ENCODE assay signal across 33 cellular contexts in the genomic region with DNA sequence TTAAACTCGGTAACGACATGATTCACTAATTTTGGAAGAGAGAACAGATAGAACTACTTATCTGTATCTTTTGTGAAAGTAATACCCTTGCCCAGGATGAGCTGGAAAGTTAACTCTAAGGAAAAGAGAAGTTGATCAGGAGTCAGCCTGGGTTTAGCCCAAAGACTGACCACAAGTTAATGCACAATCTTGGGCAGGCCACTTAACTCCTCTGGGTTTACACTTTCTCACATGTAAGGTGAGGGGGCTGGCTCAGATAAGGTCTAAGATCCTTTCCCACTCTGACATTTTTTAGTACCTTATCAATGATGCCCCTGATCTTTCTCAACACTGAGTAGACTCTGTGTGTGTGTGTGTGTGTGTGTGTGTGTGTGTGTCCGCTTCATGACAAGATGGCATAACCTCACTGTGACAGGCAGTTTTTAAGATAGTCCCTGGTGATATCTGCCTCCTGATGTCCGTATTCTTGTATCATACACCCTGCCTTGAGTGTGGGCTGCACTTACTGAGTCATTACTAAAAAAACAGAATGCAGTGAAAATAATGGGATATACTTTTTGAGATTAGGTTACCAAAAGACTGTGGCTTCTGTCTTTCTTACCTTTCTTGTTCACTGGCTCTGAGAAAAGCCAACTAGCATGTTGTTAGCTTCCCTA. TPM values are rescaled to one million over a fixed set of nuclear protein-coding genes. Genes with fewer than 3 reads are reported as not detected.
DNase-seq lines count a peak whose midpoint lies in the region; ATAC-seq, FAIRE-seq and TF ChIP-seq lines count a peak whose summit lies in the region.
"Had no signal": no experiment of that assay in that cellular context is flagged by ENCODE, and none has a peak within 500 bp of the region (broad histone marks: within the 10 kb centered on the region; RNA-seq: fewer than 3 reads in every experiment).

No MANE protein-coding gene starts in this region.

- no peaks in the 10 kb centered on the region for H3K27me3 Mint-ChIP-seq in activated T-helper 17 cell treated with anti-CD3 and anti-CD28 coated beads, Interleukin-2, amount 50 U/mL, for 72 hours
- H3K27me3 Mint-ChIP-seq: effector memory CD8-positive, alpha-beta T cell had no signal

- no peaks in the 10 kb centered on the region for H3K79me2 ChIP-seq in osteoblast (ENCODE audit: insufficient read depth, low read length)
- H3K79me2 ChIP-seq: parathyroid adenoma had no signal

- H3K4me1 Mint-ChIP-seq in activated T-helper 17 cell treated with anti-CD3 and anti-CD28 coated beads, Interleukin-2, amount 50 U/mL, for 72 hours: no peaks in the 10 kb centered on the region
- H3K4me1 Mint-ChIP-seq: GM23338, IgD-negative memory B cell, neural crest cell had no signal

- H3K9me3 Mint-ChIP-seq in activated T-helper 17 cell treated with anti-CD3 and anti-CD28 coated beads, Interleukin-2, amount 50 U/mL, for 72 hours: peaks cover 10% of the 10 kb centered on the region

- H3K9me3 ChIP-seq in osteoblast (ENCODE audit: low read depth, low read length): no peaks in the 10 kb centered on the region
- H3K9me3 ChIP-seq: right lobe of liver, SJSA1 had no signal

- no peak overlapping the region for H3K27ac Mint-ChIP-seq in activated T-helper 17 cell treated with anti-CD3 and anti-CD28 coated beads, Interleukin-2, amount 50 U/mL, for 72 hours
- H3K27ac Mint-ChIP-seq: activated CD8-positive, alpha-beta T cell treated with anti-CD3 and anti-CD28 coated beads for 36 hours; activated naive CD8-positive, alpha-beta T cell; effector memory CD8-positive, alpha-beta T cell; GM23338; IgD-negative memory B cell had no signal

- H3K27ac ChIP-seq in osteoblast (ENCODE audit: low read depth, low read length): no peak overlapping the region
- H3K27ac ChIP-seq: coronary artery, heart right ventricle, parathyroid adenoma, right lobe of liver, SJSA1, suprapubic skin had no signal

- peak; percentile 64 for FAIRE-seq in HTR-8/SVneo (lab: Jason Lieb, UNC)
- FAIRE-seq: TTC549 had no signal

- H3K36me3 ChIP-seq in osteoblast (ENCODE audit: insufficient read depth, low read length): no peaks in the 10 kb centered on the region
- H3K36me3 ChIP-seq: heart right ventricle, right lobe of liver, SJSA1, suprapubic skin had no signal

- DNase-seq in HTR-8/SVneo (ENCODE audit: insufficient read length, low spot score) (no peak), osteoblast (ENCODE audit: insufficient read length, low spot score, missing footprints) (no peak), retina (no peak)
- DNase-seq in stimulated activated CD4-positive, alpha-beta T cell treated with anti-CD3 and anti-CD28 coated beads, Interleukin-2, amount 100 ng/mL, for 48 hours: no peak
- DNase-seq: activated CD4-positive, alpha-beta T cell treated with anti-CD3 and anti-CD28 coated beads for 1 hour; activated CD8-positive, alpha-beta T cell treated with anti-CD3 and anti-CD28 coated beads for 36 hours; aorta; DND-41; effector memory CD8-positive, alpha-beta T cell; erythroblast; heart right ventricle; mammary epithelial cell; NCI-H446 treated with DMSO at 0.1 percent for 48 hours; NCI-H82; right lobe of liver; RPMI8226; stimulated activated CD4-positive, alpha-beta T cell treated with anti-CD3 and anti-CD28 coated beads, Interleukin-12 subunit alpha, Interleukin-12 subunit beta, amount 100 ng/mL, for 4 hours; stimulated activated naive CD4-positive, alpha-beta T cell; T-helper 1 cell had no signal

- H4K20me1 ChIP-seq in osteoblast (ENCODE audit: insufficient read depth, low read length): no peaks in the 10 kb centered on the region

- no peak overlapping the region for H3K4me2 ChIP-seq in osteoblast (ENCODE audit: insufficient read depth, low read length)
- H3K4me2 ChIP-seq: GM23338 had no signal

- no peak for TF ChIP-seq CTCF in osteoblast (IDR thresholded peaks at IDR 0.05; ENCODE audit: extremely low read depth, low read depth, low read length)

- ATAC-seq in GM19452 (IDR thresholded peaks at IDR 0.05; ENCODE audit: unreplicated experiment) (peak; percentile 65), HG02943 (IDR thresholded peaks at IDR 0.05; ENCODE audit: low read depth, unreplicated experiment) (peak; percentile 87)
- no peak for ATAC-seq in activated T-helper 17 cell treated with anti-CD3 and anti-CD28 coated beads, Interleukin-2, amount 50 U/mL, for 72 hours (replicated peaks)
- ATAC-seq: activated CD8-positive, alpha-beta T cell treated with anti-CD3 and anti-CD28 coated beads for 36 hours; effector memory CD8-positive, alpha-beta T cell; GM23338; heart right ventricle; right lobe of liver had no signal

- H3K4me1 ChIP-seq in osteoblast (ENCODE audit: insufficient read depth, low read length): no peaks in the 10 kb centered on the region
- H3K4me1 ChIP-seq: heart right ventricle, parathyroid adenoma, right lobe of liver, SJSA1, suprapubic skin had no signal

- H3K27me3 ChIP-seq in osteoblast (ENCODE audit: insufficient read depth, low read length): no peaks in the 10 kb centered on the region
- H3K27me3 ChIP-seq: heart right ventricle, right lobe of liver, SJSA1, suprapubic skin had no signal

- H3K36me3 Mint-ChIP-seq in activated T-helper 17 cell treated with anti-CD3 and anti-CD28 coated beads, Interleukin-2, amount 50 U/mL, for 72 hours (ENCODE audit: low read depth): no peaks in the 10 kb centered on the region
- H3K36me3 Mint-ChIP-seq: activated naive CD8-positive, alpha-beta T cell; IgD-negative memory B cell had no signal

- H3K4me3 ChIP-seq in osteoblast (ENCODE audit: insufficient read depth, low read length): no peak overlapping the region
- H3K4me3 ChIP-seq: coronary artery, GM23338, heart right ventricle, right lobe of liver, SJSA1, suprapubic skin had no signal

- no peak overlapping the region for H3K4me3 Mint-ChIP-seq in activated T-helper 17 cell treated with anti-CD3 and anti-CD28 coated beads, Interleukin-2, amount 50 U/mL, for 72 hours
- H3K4me3 Mint-ChIP-seq: activated CD8-positive, alpha-beta T cell treated with anti-CD3 and anti-CD28 coated beads for 36 hours; activated naive CD8-positive, alpha-beta T cell; effector memory CD8-positive, alpha-beta T cell; GM23338; IgD-negative memory B cell; neural crest cell had no signal

- H2AFZ ChIP-seq in osteoblast (ENCODE audit: low read length): no peak overlapping the region
- H2AFZ ChIP-seq: GM23338, parathyroid adenoma had no signal

RNA-seq across cellular contexts. Expression of gene CCDC198, which starts 56.2 kb away (rescaled TPM):
- not detected in 2 replicates for total RNA-seq in osteoblast
- total RNA-seq in activated T-helper 17 cell treated with anti-CD3 and anti-CD28 coated beads, Interleukin-2, amount 50 U/mL, for 72 hours: not detected
- total RNA-seq: activated CD8-positive, alpha-beta T cell treated with anti-CD3 and anti-CD28 coated beads for 36 hours; aorta; cardiac septum; fibroblast of villous mesenchyme; GM23338; heart right ventricle; mammary epithelial cell; neural crest cell; SJSA1; suprapubic skin had no signal
